In genomic region chr9:105299190-105299854, GRCh38 we compare ENCODE assay signal across 8 cellular contexts. TPM values are rescaled to one million over a fixed set of nuclear protein-coding genes. Genes with fewer than 3 reads are reported as not detected.
A peak's percentile ranks its signal among the peaks of the same experiment; 100 is the strongest.
DNase-seq lines count a peak whose midpoint lies in the region; FAIRE-seq and TF ChIP-seq lines count a peak whose summit lies in the region.

No MANE protein-coding gene starts in this region.

- H3K36me3 ChIP-seq in small intestine (ENCODE audit: control insufficient read depth in 2 of 2, insufficient read depth in 2 of 2, low read length in 2 of 2): peaks cover 0 to 5% of the 10 kb centered on the region in 2 donors

- DNase-seq in HFF-Myc (ENCODE audit: extremely low read depth, low read depth) (peak; percentile 42), SW 1271 (lab: John Stamatoyannopoulos, UW) (peak; percentile 15 to 32), foreskin fibroblast (peak; percentile 95 to 96), small intestine (peak; percentile 92), posterior vena cava (ENCODE audit: low spot score) (no peak), germinal center (ENCODE audit: low spot score) (no peak), SHP77 treated with DMSO at 0.1 percent for 48 hours (lab: John Stamatoyannopoulos, UW) (no peak)
- no peak for DNase-seq in activated CD8-positive, alpha-beta memory T cell treated with anti-CD3 and anti-CD28 coated beads, Interleukin-2, amount 50 U/mL, for 48 hours

- 78 to 82% (median 79%) methylated on average over 7 of the region's 7 CpGs for WGBS in small intestine, 3 donors

- peak overlapping the region; percentile 81 to 83 for H3K27ac ChIP-seq in small intestine (ENCODE audit: low read depth in 1 of 2, low read length in 1 of 2)

- no peaks in the 10 kb centered on the region for H3K27me3 ChIP-seq in small intestine (ENCODE audit: control insufficient read depth in 2 of 2, insufficient read depth in 2 of 2, low read length in 2 of 2)

- no peak for FAIRE-seq in small intestine (lab: Jason Lieb, UNC)

- no peaks in the 10 kb centered on the region for H3K9me3 ChIP-seq in small intestine (ENCODE audit: control insufficient read depth, low read depth)

- TF ChIP-seq CTCF in HFF-Myc (IDR thresholded peaks at IDR 0.05; ENCODE audit: low read depth, low read length, missing control alignments): no peak
- no peak for TF ChIP-seq CTCF in foreskin fibroblast (IDR thresholded peaks at IDR 0.05; ENCODE audit: low read depth, low read length)

- no peak overlapping the region for H3K4me3 ChIP-seq in HFF-Myc (replicated peaks; ENCODE audit: low read depth, low read length)
- no peak overlapping the region for H3K4me3 ChIP-seq in foreskin fibroblast (ENCODE audit: low read depth in 1 of 2, low read length in 2 of 2)
- H3K4me3 ChIP-seq in small intestine (ENCODE audit: low read depth in 1 of 2, low read length in 2 of 2): no peak overlapping the region

- H3K4me1 ChIP-seq in small intestine (ENCODE audit: control insufficient read depth in 2 of 2, insufficient read depth in 1 of 2, low read depth in 1 of 2, low read length in 1 of 2): peaks cover 7 to 9% of the 10 kb centered on the region in 2 donors

- intact Hi-C loops in posterior vena cava (cut with DNase I): no loop called here

RNA-seq across cellular contexts. Expression of gene SLC44A1, which starts 54.9 kb away (rescaled TPM):
- 10 to 100 TPM in 2 of 3 donors, 1 to 10 TPM in 1; 7.8 to 21.8 (median 10.3) TPM for polyA plus RNA-seq in small intestine
- total RNA-seq in posterior vena cava: 10 to 100 TPM; 34.1 to 41.6 TPM

Comparison
In these comparisons a context has a peak if more than half of its experiments do, and no peak if none do; other contexts are left out.
1. DNase-seq: peak in HFF-Myc (single experiment), SW 1271 (2 of 2), foreskin fibroblast (2 of 2) and small intestine (single experiment); none in posterior vena cava (single experiment), germinal center (single experiment), SHP77 treated with DMSO at 0.1 percent for 48 hours (single experiment) and activated CD8-positive, alpha-beta memory T cell treated with anti-CD3 and anti-CD28 coated beads, Interleukin-2, amount 50 U/mL, for 48 hours (single experiment).